1 cellular context compared by ENCODE assay signal in genomic region chr16:49352923-49353322, GRCh38.
TF ChIP-seq lines count a peak whose summit lies in the region.

No MANE protein-coding gene starts in this region.

TF ChIP-seq in K562, 482 proteins besides CTCF, POLR2A, EP300 and RAD21:
- TF ChIP-seq, protein P1, sequence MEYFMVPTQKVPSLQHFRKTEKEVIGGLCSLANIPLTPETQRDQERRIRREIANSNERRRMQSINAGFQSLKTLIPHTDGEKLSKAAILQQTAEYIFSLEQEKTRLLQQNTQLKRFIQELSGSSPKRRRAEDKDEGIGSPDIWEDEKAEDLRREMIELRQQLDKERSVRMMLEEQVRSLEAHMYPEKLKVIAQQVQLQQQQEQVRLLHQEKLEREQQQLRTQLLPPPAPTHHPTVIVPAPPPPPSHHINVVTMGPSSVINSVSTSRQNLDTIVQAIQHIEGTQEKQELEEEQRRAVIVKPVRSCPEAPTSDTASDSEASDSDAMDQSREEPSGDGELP (CRISPR knock-in tag; IDR thresholded peaks at IDR 0.05; ENCODE audit: borderline replicate concordance) = 0 out of 2 replicates have a peak, but pooled peaks have one; percentile 10
- no peak for TF ChIP-seq REST (CRISPR knock-in tag; IDR thresholded peaks at IDR 0.05; ENCODE audit: low read depth)
- no peak for TF ChIP-seq ZNF263 (CRISPR knock-in tag; IDR thresholded peaks at IDR 0.05; ENCODE audit: borderline replicate concordance)
- TF ChIP-seq SAFB2 (IDR thresholded peaks at IDR 0.05; ENCODE audit: borderline replicate concordance, low read depth, low read length, severe bottlenecking) = no peak
- TF ChIP-seq PPARD (CRISPR knock-in tag; IDR thresholded peaks at IDR 0.05) = no peak
- TF ChIP-seq ZNF354B (CRISPR knock-in tag; IDR thresholded peaks at IDR 0.05) = no peak
- TF ChIP-seq, protein P2, sequence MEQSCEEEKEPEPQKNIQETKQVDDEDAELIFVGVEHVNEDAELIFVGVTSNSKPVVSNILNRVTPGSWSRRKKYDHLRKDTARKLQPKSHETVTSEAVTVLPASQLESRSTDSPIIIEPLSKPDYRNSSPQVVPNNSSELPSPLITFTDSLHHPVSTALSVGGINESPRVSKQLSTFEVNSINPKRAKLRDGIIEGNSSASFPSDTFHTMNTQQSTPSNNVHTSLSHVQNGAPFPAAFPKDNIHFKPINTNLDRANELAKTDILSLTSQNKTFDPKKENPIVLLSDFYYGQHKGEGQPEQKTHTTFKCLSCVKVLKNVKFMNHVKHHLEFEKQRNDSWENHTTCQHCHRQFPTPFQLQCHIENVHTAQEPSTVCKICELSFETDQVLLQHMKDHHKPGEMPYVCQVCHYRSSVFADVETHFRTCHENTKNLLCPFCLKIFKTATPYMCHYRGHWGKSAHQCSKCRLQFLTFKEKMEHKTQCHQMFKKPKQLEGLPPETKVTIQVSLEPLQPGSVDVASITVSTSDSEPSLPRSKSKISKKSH (CRISPR knock-in tag; IDR thresholded peaks at IDR 0.05) = no peak
- 0 out of 2 replicates have a peak, but pooled peaks have one; percentile 29 for TF ChIP-seq SMC3 (conservative IDR thresholded peaks at IDR 0.05; ENCODE audit: insufficient read depth, low read depth, low read length)
- TF ChIP-seq RBM22 (IDR thresholded peaks at IDR 0.05; ENCODE audit: low read depth, low read length, poor library complexity, severe bottlenecking) = no peak
- TF ChIP-seq NCOA6 (IDR thresholded peaks at IDR 0.05) = no peak
- no peak for TF ChIP-seq HEY1 (CRISPR knock-in tag; IDR thresholded peaks at IDR 0.05; ENCODE audit: borderline replicate concordance)
- TF ChIP-seq, protein P3, sequence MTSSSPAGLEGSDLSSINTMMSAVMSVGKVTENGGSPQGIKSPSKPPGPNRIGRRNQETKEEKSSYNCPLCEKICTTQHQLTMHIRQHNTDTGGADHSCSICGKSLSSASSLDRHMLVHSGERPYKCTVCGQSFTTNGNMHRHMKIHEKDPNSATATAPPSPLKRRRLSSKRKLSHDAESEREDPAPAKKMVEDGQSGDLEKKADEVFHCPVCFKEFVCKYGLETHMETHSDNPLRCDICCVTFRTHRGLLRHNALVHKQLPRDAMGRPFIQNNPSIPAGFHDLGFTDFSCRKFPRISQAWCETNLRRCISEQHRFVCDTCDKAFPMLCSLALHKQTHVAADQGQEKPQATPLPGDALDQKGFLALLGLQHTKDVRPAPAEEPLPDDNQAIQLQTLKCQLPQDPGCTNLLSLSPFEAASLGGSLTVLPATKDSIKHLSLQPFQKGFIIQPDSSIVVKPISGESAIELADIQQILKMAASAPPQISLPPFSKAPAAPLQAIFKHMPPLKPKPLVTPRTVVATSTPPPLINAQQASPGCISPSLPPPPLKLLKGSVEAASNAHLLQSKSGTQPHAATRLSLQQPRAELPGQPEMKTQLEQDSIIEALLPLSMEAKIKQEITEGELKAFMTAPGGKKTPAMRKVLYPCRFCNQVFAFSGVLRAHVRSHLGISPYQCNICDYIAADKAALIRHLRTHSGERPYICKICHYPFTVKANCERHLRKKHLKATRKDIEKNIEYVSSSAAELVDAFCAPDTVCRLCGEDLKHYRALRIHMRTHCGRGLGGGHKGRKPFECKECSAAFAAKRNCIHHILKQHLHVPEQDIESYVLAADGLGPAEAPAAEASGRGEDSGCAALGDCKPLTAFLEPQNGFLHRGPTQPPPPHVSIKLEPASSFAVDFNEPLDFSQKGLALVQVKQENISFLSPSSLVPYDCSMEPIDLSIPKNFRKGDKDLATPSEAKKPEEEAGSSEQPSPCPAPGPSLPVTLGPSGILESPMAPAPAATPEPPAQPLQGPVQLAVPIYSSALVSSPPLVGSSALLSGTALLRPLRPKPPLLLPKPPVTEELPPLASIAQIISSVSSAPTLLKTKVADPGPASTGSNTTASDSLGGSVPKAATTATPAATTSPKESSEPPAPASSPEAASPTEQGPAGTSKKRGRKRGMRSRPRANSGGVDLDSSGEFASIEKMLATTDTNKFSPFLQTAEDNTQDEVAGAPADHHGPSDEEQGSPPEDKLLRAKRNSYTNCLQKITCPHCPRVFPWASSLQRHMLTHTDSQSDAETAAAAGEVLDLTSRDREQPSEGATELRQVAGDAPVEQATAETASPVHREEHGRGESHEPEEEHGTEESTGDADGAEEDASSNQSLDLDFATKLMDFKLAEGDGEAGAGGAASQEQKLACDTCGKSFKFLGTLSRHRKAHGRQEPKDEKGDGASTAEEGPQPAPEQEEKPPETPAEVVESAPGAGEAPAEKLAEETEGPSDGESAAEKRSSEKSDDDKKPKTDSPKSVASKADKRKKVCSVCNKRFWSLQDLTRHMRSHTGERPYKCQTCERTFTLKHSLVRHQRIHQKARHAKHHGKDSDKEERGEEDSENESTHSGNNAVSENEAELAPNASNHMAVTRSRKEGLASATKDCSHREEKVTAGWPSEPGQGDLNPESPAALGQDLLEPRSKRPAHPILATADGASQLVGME (CRISPR knock-in tag; IDR thresholded peaks at IDR 0.05) = no peak
- no peak for TF ChIP-seq BACH1 (tag; IDR thresholded peaks at IDR 0.05)
- TF ChIP-seq ZBTB8A (IDR thresholded peaks at IDR 0.05; ENCODE audit: partially characterized antibody) = no peak
- no peak for TF ChIP-seq GMEB1 (CRISPR knock-in tag; IDR thresholded peaks at IDR 0.05)
TF ChIP-seq in K562: peak in this region for 2.
